ENCODE assay signal across 10 cellular contexts in genomic region chr6:35485402-35485877, GRCh38. TPM values are rescaled to one million over a fixed set of nuclear protein-coding genes. Genes with fewer than 3 reads are reported as not detected.
DNase-seq lines count a peak whose midpoint lies in the region.
"Had no signal": no experiment of that assay in that cellular context is flagged by ENCODE, and none has a peak within 500 bp of the region (broad histone marks: within the 10 kb centered on the region; RNA-seq: fewer than 3 reads in every experiment).

No MANE protein-coding gene starts in this region.

- WGBS in esophagus, 2 donors: 26 to 44% methylated on average over 11 of the region's 11 CpGs

- H3K4me1 Mint-ChIP-seq in activated naive CD8-positive, alpha-beta T cell treated with anti-CD3 and anti-CD28 coated beads for 36 hours: peaks cover 4% of the 10 kb centered on the region

- H3K36me3 ChIP-seq in esophagus (ENCODE audit: control insufficient read depth in 2 of 2, insufficient read depth in 2 of 2, low read length in 1 of 2) (peaks cover 3 to 16% of the 10 kb centered on the region in 2 donors), mucosa of rectum (ENCODE audit: control insufficient read depth in 2 of 2, insufficient read depth in 2 of 2, low read length in 2 of 2) (peaks cover 8 to 10% of the 10 kb centered on the region in 2 donors)

- H3K27ac Mint-ChIP-seq in activated naive CD8-positive, alpha-beta T cell treated with anti-CD3 and anti-CD28 coated beads for 36 hours: no peak overlapping the region
- H3K27ac Mint-ChIP-seq: activated CD4-positive, alpha-beta T cell treated with anti-CD3 and anti-CD28 coated beads, Interleukin-2, amount 10 ng/mL, durations not matched to agents 24 days and 14 days had no signal

- H3K9ac ChIP-seq in mucosa of rectum (ENCODE audit: low read depth in 1 of 2, low read length in 2 of 2): peak overlapping the region; percentile 75 to 93

- H3K27ac ChIP-seq in esophagus (ENCODE audit: low read depth in 2 of 2, low read length in 1 of 2) (peak overlapping the region; percentile 90 to 93), mucosa of rectum (ENCODE audit: low read depth in 2 of 2, low read length in 2 of 2) (peak overlapping the region; percentile 96 to 98)

- no peaks in the 10 kb centered on the region for H3K27me3 Mint-ChIP-seq in activated naive CD8-positive, alpha-beta T cell treated with anti-CD3 and anti-CD28 coated beads for 36 hours
- H3K27me3 Mint-ChIP-seq: activated CD4-positive, alpha-beta T cell treated with anti-CD3 and anti-CD28 coated beads, Interleukin-2, amount 10 ng/mL, durations not matched to agents 24 days and 14 days had no signal

- no peaks in the 10 kb centered on the region for H3K9me3 Mint-ChIP-seq in activated naive CD8-positive, alpha-beta T cell treated with anti-CD3 and anti-CD28 coated beads for 36 hours
- H3K9me3 Mint-ChIP-seq: activated CD4-positive, alpha-beta T cell treated with anti-CD3 and anti-CD28 coated beads, Interleukin-2, amount 10 ng/mL, durations not matched to agents 24 days and 14 days had no signal

- H3K4me1 ChIP-seq in esophagus (ENCODE audit: control insufficient read depth in 2 of 2, insufficient read depth in 2 of 2, low read length in 1 of 2) (peaks cover 5 to 36% of the 10 kb centered on the region in 2 donors), mucosa of rectum (ENCODE audit: control insufficient read depth in 2 of 2, insufficient read depth in 2 of 2, low read length in 2 of 2) (peaks cover 40 to 41% of the 10 kb centered on the region in 2 donors)

- DNase-seq in NCI-H82 (lab: John Stamatoyannopoulos, UW): peak; percentile 86
- DNase-seq in NCI-H82 treated with DMSO at 0.1 percent for 48 hours (lab: John Stamatoyannopoulos, UW; ENCODE audit: unreplicated experiment): no peak
- DNase-seq in activated naive CD8-positive, alpha-beta T cell treated with anti-CD3 and anti-CD28 coated beads for 36 hours: no peak
- no peak for DNase-seq in NCI-H2196 (lab: John Stamatoyannopoulos, UW; ENCODE audit: unreplicated experiment)
- DNase-seq in activated CD4-positive, alpha-beta T cell treated with anti-CD3 and anti-CD28 coated beads, Interleukin-2, amount 50 U/mL, for 1 hour: no peak
- DNase-seq in NCI-H69 (lab: John Stamatoyannopoulos, UW): no peak
- DNase-seq: activated CD4-positive, alpha-beta T cell treated with anti-CD3 and anti-CD28 coated beads, Interleukin-2, amount 10 ng/mL, durations not matched to agents 24 days and 14 days; effector memory CD4-positive, alpha-beta T cell had no signal

- H3K4me3 ChIP-seq in esophagus (ENCODE audit: low read depth in 1 of 2, low read length in 2 of 2): peak overlapping the region in 1 of 2 donors; percentile 23
- peak overlapping the region; percentile 57 to 63 for H3K4me3 ChIP-seq in mucosa of rectum (ENCODE audit: low read length in 2 of 2)

- H3K27me3 ChIP-seq in esophagus (ENCODE audit: control insufficient read depth in 1 of 2, insufficient read depth in 2 of 2, low read length in 2 of 2) (no peaks in the 10 kb centered on the region), mucosa of rectum (ENCODE audit: control insufficient read depth in 2 of 2, insufficient read depth in 2 of 2, low read length in 2 of 2) (no peaks in the 10 kb centered on the region)

- H3K4me3 Mint-ChIP-seq in activated naive CD8-positive, alpha-beta T cell treated with anti-CD3 and anti-CD28 coated beads for 36 hours: no peak overlapping the region
- H3K4me3 Mint-ChIP-seq: activated CD4-positive, alpha-beta T cell treated with anti-CD3 and anti-CD28 coated beads, Interleukin-2, amount 10 ng/mL, durations not matched to agents 24 days and 14 days had no signal

- no peaks in the 10 kb centered on the region for H3K36me3 Mint-ChIP-seq in activated naive CD8-positive, alpha-beta T cell treated with anti-CD3 and anti-CD28 coated beads for 36 hours

- H3K9me3 ChIP-seq in esophagus (ENCODE audit: control insufficient read depth in 2 of 2, insufficient read depth in 1 of 2, low read depth in 1 of 2, low read length in 1 of 2) (no peaks in the 10 kb centered on the region), mucosa of rectum (ENCODE audit: control insufficient read depth in 2 of 2, low read length in 2 of 2) (no peaks in the 10 kb centered on the region)

RNA-seq across cellular contexts. Expression of gene TEAD3, which starts 11.4 kb away (rescaled TPM):
- 10 to 100 TPM; 28.6 to 29.1 TPM for polyA plus RNA-seq in esophagus
- under 1 TPM; 0.60 to 0.66 TPM for total RNA-seq in activated naive CD8-positive, alpha-beta T cell treated with anti-CD3 and anti-CD28 coated beads for 36 hours

RNA-seq across cellular contexts. Expression of gene RPL10A, which starts 17.2 kb away (rescaled TPM):
- 1,000 to 10,000 TPM in 1 of 2 donors, 100 to 1,000 TPM in 1; 735 to 2,438 TPM for polyA plus RNA-seq in esophagus
- 1,000 to 10,000 TPM; 2,227 to 2,291 TPM for total RNA-seq in activated naive CD8-positive, alpha-beta T cell treated with anti-CD3 and anti-CD28 coated beads for 36 hours

RNA-seq across cellular contexts. Expression of gene TULP1, which starts 27.3 kb away (rescaled TPM):
- polyA plus RNA-seq in esophagus: under 1 TPM; 0.08 TPM
- not detected for total RNA-seq in activated naive CD8-positive, alpha-beta T cell treated with anti-CD3 and anti-CD28 coated beads for 36 hours
- total RNA-seq: activated CD4-positive, alpha-beta T cell treated with anti-CD3 and anti-CD28 coated beads, Interleukin-2, amount 10 ng/mL, durations not matched to agents 24 days and 14 days had no signal

RNA-seq across cellular contexts. Expression of gene FANCE, which starts 33.3 kb away (rescaled TPM):
- polyA plus RNA-seq in esophagus: 1 to 10 TPM; 4.6 to 6.3 TPM
- 10 to 100 TPM; 18.6 to 19.1 TPM for total RNA-seq in activated naive CD8-positive, alpha-beta T cell treated with anti-CD3 and anti-CD28 coated beads for 36 hours
